In the genomic region with DNA sequence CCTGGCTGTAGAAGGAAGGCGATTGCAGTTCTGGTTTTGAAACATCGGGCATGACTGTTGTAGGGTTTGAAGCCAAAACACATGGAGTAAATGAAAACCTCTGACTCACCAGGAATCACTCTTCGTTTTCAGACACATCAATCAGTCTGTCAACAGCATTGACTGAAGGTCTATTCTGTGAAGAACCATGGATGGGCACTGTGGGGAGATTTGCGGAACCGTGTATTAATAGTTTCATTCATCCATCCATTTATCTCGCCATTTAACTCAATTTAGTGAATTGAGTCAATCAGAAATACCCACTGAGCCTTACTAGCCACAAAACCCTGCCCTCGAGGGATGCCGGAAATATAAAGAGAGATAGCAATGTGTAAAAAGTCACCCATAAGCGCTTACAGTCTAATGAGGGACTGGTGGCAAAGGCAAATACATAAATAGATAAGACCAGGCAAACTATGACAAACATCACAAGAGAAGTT, we compare ENCODE assay signal across 22 cellular contexts.
DNase-seq lines count a peak whose midpoint lies in the region; ATAC-seq and TF ChIP-seq lines count a peak whose summit lies in the region.
"Had no signal": no experiment of that assay in that cellular context is flagged by ENCODE, and none has a peak within 500 bp of the region (broad histone marks: within the 10 kb centered on the region; RNA-seq: fewer than 3 reads in every experiment).

No MANE protein-coding gene starts in this region.

- peaks cover 17% of the 10 kb centered on the region for H3K27me3 Mint-ChIP-seq in activated CD4-positive, alpha-beta T cell treated with anti-CD3 and anti-CD28 coated beads for 36 hours

- DNase-seq in activated CD4-positive, alpha-beta T cell treated with anti-CD3 and anti-CD28 coated beads for 36 hours: no peak
- DNase-seq in activated CD4-positive, alpha-beta T cell treated with anti-CD3 and anti-CD28 coated beads for 1 hour: no peak
- DNase-seq in NCI-H146 (lab: John Stamatoyannopoulos, UW) (peak; percentile 58), gastrocnemius medialis (peak; percentile 18 to 29), NCI-H2171 treated with DMSO at 0.1 percent for 48 hours (lab: John Stamatoyannopoulos, UW) (no peak), smooth muscle cell (lab: John Stamatoyannopoulos, UW; ENCODE audit: unreplicated experiment) (no peak), NCI-H187 treated with DMSO at 0.1 percent for 48 hours (lab: John Stamatoyannopoulos, UW) (no peak)
- DNase-seq: activated T-cell treated with anti-CD3 and anti-CD28 coated beads, Interleukin-2, amount 50 U/mL, for 1 hour; body of pancreas; hippocampal formation; islet precursor cell; lower lobe of right lung; NCI-H1105 treated with DMSO at 0.1 percent for 48 hours; Right ventricle myocardium superior; trophoblast cell had no signal

- intact Hi-C loops in activated CD4-positive, alpha-beta T cell treated with anti-CD3 and anti-CD28 coated beads for 36 hours (cut with DNase I, micrococcal nuclease): no loop called here
- intact Hi-C loops in gastrocnemius medialis (cut with DNase I; ENCODE audit: low total_unique reads): no loop called here

- H3K4me3 Mint-ChIP-seq in activated CD4-positive, alpha-beta T cell treated with anti-CD3 and anti-CD28 coated beads for 36 hours: no peak overlapping the region
- H3K4me3 Mint-ChIP-seq: activated CD4-positive, alpha-beta memory T cell treated with anti-CD3 and anti-CD28 coated beads for 36 hours; activated naive CD8-positive, alpha-beta T cell treated with anti-CD3 and anti-CD28 coated beads for 36 hours; CD14-positive monocyte; stimulated activated naive CD8-positive, alpha-beta T cell treated with anti-CD3 and anti-CD28 coated beads, Interleukin-15, Interleukin-2, amounts not matched to agents 100 ng/mL and 50 ng/mL, for 24 hours; T-helper 1 cell treated with Interleukin-12 subunit alpha and Interleukin-12 subunit beta and Interleukin-4 antibody, amounts not matched to agents 30 μg/mL and 1 μg/mL, for 36 hours had no signal

- peaks cover 0 to 10% of the 10 kb centered on the region in 2 donors for H3K4me1 ChIP-seq in gastrocnemius medialis
- H3K4me1 ChIP-seq in smooth muscle cell (ENCODE audit: low read depth): no peaks in the 10 kb centered on the region
- H3K4me1 ChIP-seq: body of pancreas, lower lobe of right lung had no signal

- POLR2A ChIA-PET in activated CD4-positive, alpha-beta T cell treated with anti-CD3 and anti-CD28 coated beads for 36 hours (lab: Charles Lee): no interaction called here

- ATAC-seq in activated CD4-positive, alpha-beta T cell treated with anti-CD3 and anti-CD28 coated beads for 36 hours: peak; percentile 57
- ATAC-seq in HG02852 (IDR thresholded peaks at IDR 0.05; ENCODE audit: unreplicated experiment): peak; percentile 21
- ATAC-seq in gastrocnemius medialis: peak; percentile 92 to 99
- ATAC-seq: body of pancreas, lower lobe of right lung had no signal

- no peaks in the 10 kb centered on the region for H3K9me3 Mint-ChIP-seq in activated CD4-positive, alpha-beta T cell treated with anti-CD3 and anti-CD28 coated beads for 36 hours (ENCODE audit: low read depth)
- H3K9me3 Mint-ChIP-seq: stimulated activated naive CD8-positive, alpha-beta T cell treated with anti-CD3 and anti-CD28 coated beads, Interleukin-15, Interleukin-2, amounts not matched to agents 100 ng/mL and 50 ng/mL, for 24 hours; T-helper 1 cell treated with Interleukin-12 subunit alpha and Interleukin-12 subunit beta and Interleukin-4 antibody, amounts not matched to agents 30 μg/mL and 1 μg/mL, for 36 hours had no signal

- TF ChIP-seq POLR2A in gastrocnemius medialis (IDR thresholded peaks at IDR 0.05): no peak

- no peak overlapping the region for H3K4me2 ChIP-seq in smooth muscle cell

- no peaks in the 10 kb centered on the region for H4K20me1 ChIP-seq in smooth muscle cell (ENCODE audit: low read depth)

- no peaks in the 10 kb centered on the region for H3K79me2 ChIP-seq in smooth muscle cell (ENCODE audit: low read depth)

- no peak overlapping the region for H3K4me3 ChIP-seq in gastrocnemius medialis
- no peak overlapping the region for H3K4me3 ChIP-seq in smooth muscle cell
- H3K4me3 ChIP-seq: body of pancreas, lower lobe of right lung had no signal

- H3K36me3 Mint-ChIP-seq in activated CD4-positive, alpha-beta T cell treated with anti-CD3 and anti-CD28 coated beads for 36 hours (ENCODE audit: low read depth): no peaks in the 10 kb centered on the region
- H3K36me3 Mint-ChIP-seq: activated CD4-positive, alpha-beta memory T cell treated with anti-CD3 and anti-CD28 coated beads for 36 hours; activated naive CD8-positive, alpha-beta T cell treated with anti-CD3 and anti-CD28 coated beads for 36 hours; CD14-positive monocyte had no signal

- no peak overlapping the region for H2AFZ ChIP-seq in smooth muscle cell (ENCODE audit: low read depth)

- TF ChIP-seq CTCF in gastrocnemius medialis (IDR thresholded peaks at IDR 0.05 in 4 of 5, conservative IDR thresholded peaks at IDR 0.05 in 1 of 5) (no peak), smooth muscle cell (IDR thresholded peaks at IDR 0.05; ENCODE audit: borderline replicate concordance, insufficient read depth, poor library complexity, severe bottlenecking) (no peak)

- 69% methylated on average over 9 of the region's 9 CpGs for WGBS in smooth muscle cell (ENCODE audit: low lambda C conversion rate)

- in situ Hi-C loops in gastrocnemius medialis (cut with MboI; ENCODE audit: low sequenced_read_pairs in 4 of 4): no loop called here

- H3K27ac ChIP-seq in gastrocnemius medialis: peak overlapping the region in 2 of 4 donors; percentile 41 to 69
- no peak overlapping the region for H3K27ac ChIP-seq in smooth muscle cell (ENCODE audit: low read depth)
- H3K27ac ChIP-seq: body of pancreas, lower lobe of right lung, VCaP had no signal

- peaks cover 11% of the 10 kb centered on the region for H3K4me1 Mint-ChIP-seq in activated CD4-positive, alpha-beta T cell treated with anti-CD3 and anti-CD28 coated beads for 36 hours
- H3K4me1 Mint-ChIP-seq: CD14-positive monocyte had no signal

- H3F3A ChIP-seq in smooth muscle cell (ENCODE audit: low read depth): no peaks in the 10 kb centered on the region

- no peaks in the 10 kb centered on the region for H3K36me3 ChIP-seq in gastrocnemius medialis
- H3K36me3 ChIP-seq in smooth muscle cell (ENCODE audit: low read depth): no peaks in the 10 kb centered on the region
- H3K36me3 ChIP-seq: lower lobe of right lung had no signal

- CTCF ChIA-PET in activated CD4-positive, alpha-beta T cell treated with anti-CD3 and anti-CD28 coated beads for 36 hours (lab: Charles Lee): no interaction called here

- no peak overlapping the region for H3K9ac ChIP-seq in smooth muscle cell (ENCODE audit: low read depth)

- H3K27me3 ChIP-seq in gastrocnemius medialis (no peaks in the 10 kb centered on the region), smooth muscle cell (ENCODE audit: low read depth) (no peaks in the 10 kb centered on the region)
- H3K27me3 ChIP-seq: body of pancreas had no signal

- H3K9me3 ChIP-seq in gastrocnemius medialis (no peaks in the 10 kb centered on the region), smooth muscle cell (replicated peaks; ENCODE audit: low read depth) (peaks cover 3% of the 10 kb centered on the region)
- H3K9me3 ChIP-seq: body of pancreas, lower lobe of right lung had no signal

- H3K27ac Mint-ChIP-seq in activated CD4-positive, alpha-beta T cell treated with anti-CD3 and anti-CD28 coated beads for 36 hours: no peak overlapping the region
- H3K27ac Mint-ChIP-seq: activated CD4-positive, alpha-beta memory T cell treated with anti-CD3 and anti-CD28 coated beads for 36 hours; activated naive CD8-positive, alpha-beta T cell treated with anti-CD3 and anti-CD28 coated beads for 36 hours; CD14-positive monocyte; stimulated activated naive CD8-positive, alpha-beta T cell treated with anti-CD3 and anti-CD28 coated beads, Interleukin-15, Interleukin-2, amounts not matched to agents 100 ng/mL and 50 ng/mL, for 24 hours; T-helper 1 cell treated with Interleukin-12 subunit alpha and Interleukin-12 subunit beta and Interleukin-4 antibody, amounts not matched to agents 30 μg/mL and 1 μg/mL, for 36 hours had no signal

Comparison
In these comparisons a context has a peak if more than half of its experiments do, and no peak if none do; other contexts are left out.
1. ATAC-seq: peak in every context shown above with its lines; median percentile 96 in gastrocnemius medialis; 57 in activated CD4-positive, alpha-beta T cell treated with anti-CD3 and anti-CD28 coated beads for 36 hours; 21 in HG02852.
2. DNase-seq: peak in NCI-H146 (single experiment) and gastrocnemius medialis (2 of 2); none in activated CD4-positive, alpha-beta T cell treated with anti-CD3 and anti-CD28 coated beads for 36 hours (single experiment), activated CD4-positive, alpha-beta T cell treated with anti-CD3 and anti-CD28 coated beads for 1 hour (single experiment), NCI-H2171 treated with DMSO at 0.1 percent for 48 hours (single experiment), smooth muscle cell (single experiment) and NCI-H187 treated with DMSO at 0.1 percent for 48 hours (single experiment).